Comparison of ENCODE assay signal across 17 cellular contexts in the genomic region with DNA sequence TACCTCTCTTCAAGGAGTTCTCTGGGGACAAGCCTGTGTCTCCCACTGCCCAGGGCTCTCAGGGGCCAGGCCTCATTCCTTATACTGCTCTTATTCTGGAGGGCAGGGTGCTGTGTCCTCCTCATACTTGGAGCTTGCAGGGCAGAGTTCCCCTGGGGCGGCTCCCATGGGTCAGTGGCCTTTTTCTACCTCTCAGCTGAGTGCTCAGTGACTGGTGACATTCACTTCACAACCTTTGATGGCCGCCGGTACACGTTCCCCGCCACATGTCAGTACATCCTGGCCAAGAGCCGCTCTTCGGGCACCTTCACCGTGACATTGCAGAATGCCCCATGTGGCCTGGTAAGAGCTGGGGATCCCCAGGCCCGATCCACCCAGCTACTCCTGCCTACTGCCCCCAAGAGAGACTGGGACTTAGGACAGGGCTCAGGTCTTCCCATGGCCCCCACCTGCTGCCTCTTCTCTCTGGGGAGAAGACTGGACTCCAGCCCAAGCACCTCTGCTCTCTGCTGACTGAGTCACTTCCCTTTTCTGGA. TPM values are rescaled to one million over a fixed set of nuclear protein-coding genes. Genes with fewer than 3 reads are reported as not detected.
A peak's percentile ranks its signal among the peaks of the same experiment; 100 is the strongest.
DNase-seq lines count a peak whose midpoint lies in the region; ATAC-seq and TF ChIP-seq lines count a peak whose summit lies in the region.
"Had no signal": no experiment of that assay in that cellular context is flagged by ENCODE, and none has a peak within 500 bp of the region (broad histone marks: within the 10 kb centered on the region; RNA-seq: fewer than 3 reads in every experiment).

No MANE protein-coding gene starts in this region.

- 90 to 91% methylated on average over 4 to 9 of the region's 9 CpGs for WGBS in endodermal cell (ENCODE audit: insufficient coverage in 1 of 2, insufficient read length in 1 of 2), 2 experiments

- no peaks in the 10 kb centered on the region for H3K36me3 ChIP-seq in endodermal cell (ENCODE audit: control insufficient read depth, insufficient read depth, low read length)
- H3K36me3 ChIP-seq: BLaER1, HAP-1 had no signal

- H3K27ac Mint-ChIP-seq in WTC11 (no peak overlapping the region), endodermal cell (no peak overlapping the region), type B pancreatic cell (no peak overlapping the region), osteocyte (ENCODE audit: unreplicated experiment) (no peak overlapping the region)

- CTCF ChIA-PET in WTC11 (lab: Charles Lee) (interaction anchor here (0.6 to 1.0 kb wide), 3 partner anchors 51 to 205 kb away, joined by 3 to 4 read pairs (median 3); no protein-coding TSS in a partner anchor), RWPE1 (lab: Yijun Ruan, JAX) (no interaction called here)

- TF ChIP-seq CTCF in WTC11 (IDR thresholded peaks at IDR 0.05) (no peak), endodermal cell (conservative IDR thresholded peaks at IDR 0.05) (no peak), type B pancreatic cell (conservative IDR thresholded peaks at IDR 0.05) (no peak), osteocyte (IDR thresholded peaks at IDR 0.05) (no peak), RWPE1 (conservative IDR thresholded peaks at IDR 0.05; ENCODE audit: low read depth) (no peak)

- H3K27ac ChIP-seq in endodermal cell (ENCODE audit: low read depth, low read length) (no peak overlapping the region), RWPE1 (no peak overlapping the region)
- H3K27ac ChIP-seq: 22Rv1, BLaER1 had no signal

- peaks cover 3% of the 10 kb centered on the region for H3K4me1 ChIP-seq in endodermal cell (ENCODE audit: control insufficient read depth, insufficient read depth, low read length)
- H3K4me1 ChIP-seq: HAP-1 had no signal

- H3K9me3 Mint-ChIP-seq in WTC11 (no peaks in the 10 kb centered on the region), endodermal cell (no peaks in the 10 kb centered on the region), type B pancreatic cell (no peaks in the 10 kb centered on the region), osteocyte (ENCODE audit: unreplicated experiment) (no peaks in the 10 kb centered on the region)
- H3K9me3 Mint-ChIP-seq: CD8-positive, alpha-beta memory T cell had no signal

- H3K4me3 Mint-ChIP-seq in WTC11 (no peak overlapping the region), endodermal cell (no peak overlapping the region), type B pancreatic cell (no peak overlapping the region), osteocyte (ENCODE audit: unreplicated experiment) (no peak overlapping the region)
- H3K4me3 Mint-ChIP-seq: CD8-positive, alpha-beta memory T cell had no signal

- H3K4me1 Mint-ChIP-seq in WTC11: no peaks in the 10 kb centered on the region
- H3K4me1 Mint-ChIP-seq in endodermal cell: peaks cover 17% of the 10 kb centered on the region
- H3K4me1 Mint-ChIP-seq in type B pancreatic cell (ENCODE audit: unreplicated experiment): peaks cover 5% of the 10 kb centered on the region
- H3K4me1 Mint-ChIP-seq in osteocyte (ENCODE audit: unreplicated experiment): no peaks in the 10 kb centered on the region
- H3K4me1 Mint-ChIP-seq: CD8-positive, alpha-beta memory T cell had no signal

- no peak overlapping the region for H3K9ac ChIP-seq in endodermal cell (ENCODE audit: extremely low read depth, low read length, poor library complexity, severe bottlenecking)
- H3K9ac ChIP-seq: BLaER1 had no signal

- POLR2A ChIA-PET in WTC11 (lab: Charles Lee): interaction anchor here (1.0 kb wide), 1 partner anchor 10 kb away, joined by 3 read pairs; no protein-coding TSS in a partner anchor
- POLR2A ChIA-PET in RWPE1 (lab: Yijun Ruan, JAX; ENCODE audit: low non-redundant PET): no interaction called here

- no peaks in the 10 kb centered on the region for H3K9me3 ChIP-seq in endodermal cell (ENCODE audit: control insufficient read depth, low read length)
- H3K9me3 ChIP-seq: BLaER1, Caco-2, HAP-1 had no signal

- ATAC-seq in WTC11 (no peak), HG02970 (IDR thresholded peaks at IDR 0.05; ENCODE audit: low FRiP score, unreplicated experiment) (no peak)

- H3K27me3 ChIP-seq in endodermal cell (ENCODE audit: control insufficient read depth, insufficient read depth, low read length, poor library complexity, severe bottlenecking): peaks cover 51% of the 10 kb centered on the region
- H3K27me3 ChIP-seq: BLaER1 had no signal

- DNase-seq in activated CD8-positive, alpha-beta memory T cell treated with anti-CD3 and anti-CD28 coated beads for 24 hours: peak; percentile 26
- no peak for DNase-seq in activated CD8-positive, alpha-beta memory T cell treated with anti-CD3 and anti-CD28 coated beads, Interleukin-2, amount 50 U/mL, for 48 hours
- DNase-seq in WTC11 (ENCODE audit: low spot score) (peak; percentile 7), endodermal cell (peak; percentile 42), type B pancreatic cell (ENCODE audit: extremely low spot score, unreplicated experiment) (peak; percentile 50), osteocyte (ENCODE audit: extremely low spot score, unreplicated experiment) (no peak), RWPE1 (ENCODE audit: low spot score) (no peak)
- DNase-seq: AML-193; CD8-positive, alpha-beta memory T cell; DND-41; GDM1; GOT3 had no signal

- H3K27me3 Mint-ChIP-seq in WTC11 (ENCODE audit: low read depth): no peaks in the 10 kb centered on the region
- H3K27me3 Mint-ChIP-seq in endodermal cell (ENCODE audit: insufficient read depth): peaks cover 58% of the 10 kb centered on the region
- H3K27me3 Mint-ChIP-seq in type B pancreatic cell: peaks cover 15% of the 10 kb centered on the region
- peaks cover 8% of the 10 kb centered on the region for H3K27me3 Mint-ChIP-seq in osteocyte (ENCODE audit: unreplicated experiment)

- H3K4me3 ChIP-seq in endodermal cell (ENCODE audit: low read length): no peak overlapping the region
- H3K4me3 ChIP-seq: BLaER1, HAP-1 had no signal

- H3K36me3 Mint-ChIP-seq in WTC11 (no peaks in the 10 kb centered on the region), endodermal cell (ENCODE audit: low read depth) (no peaks in the 10 kb centered on the region), type B pancreatic cell (no peaks in the 10 kb centered on the region), osteocyte (ENCODE audit: unreplicated experiment) (no peaks in the 10 kb centered on the region)
- H3K36me3 Mint-ChIP-seq: CD8-positive, alpha-beta memory T cell had no signal

TF ChIP-seq in WTC11, 78 proteins besides CTCF, POLR2A, EP300 and RAD21 (continues in another document):
- TF ChIP-seq SMAD3 (CRISPR knock-in tag; IDR thresholded peaks at IDR 0.05; ENCODE audit: borderline replicate concordance) (no peak), SMAD4 (CRISPR knock-in tag; IDR thresholded peaks at IDR 0.05) (no peak), ZNF671 (CRISPR knock-in tag; IDR thresholded peaks at IDR 0.05) (no peak), NR2C2 (CRISPR knock-in tag; IDR thresholded peaks at IDR 0.05) (no peak), NR3C1 (CRISPR knock-in tag; conservative IDR thresholded peaks at IDR 0.05; ENCODE audit: low read depth) (no peak)
- TF ChIP-seq, protein P1, sequence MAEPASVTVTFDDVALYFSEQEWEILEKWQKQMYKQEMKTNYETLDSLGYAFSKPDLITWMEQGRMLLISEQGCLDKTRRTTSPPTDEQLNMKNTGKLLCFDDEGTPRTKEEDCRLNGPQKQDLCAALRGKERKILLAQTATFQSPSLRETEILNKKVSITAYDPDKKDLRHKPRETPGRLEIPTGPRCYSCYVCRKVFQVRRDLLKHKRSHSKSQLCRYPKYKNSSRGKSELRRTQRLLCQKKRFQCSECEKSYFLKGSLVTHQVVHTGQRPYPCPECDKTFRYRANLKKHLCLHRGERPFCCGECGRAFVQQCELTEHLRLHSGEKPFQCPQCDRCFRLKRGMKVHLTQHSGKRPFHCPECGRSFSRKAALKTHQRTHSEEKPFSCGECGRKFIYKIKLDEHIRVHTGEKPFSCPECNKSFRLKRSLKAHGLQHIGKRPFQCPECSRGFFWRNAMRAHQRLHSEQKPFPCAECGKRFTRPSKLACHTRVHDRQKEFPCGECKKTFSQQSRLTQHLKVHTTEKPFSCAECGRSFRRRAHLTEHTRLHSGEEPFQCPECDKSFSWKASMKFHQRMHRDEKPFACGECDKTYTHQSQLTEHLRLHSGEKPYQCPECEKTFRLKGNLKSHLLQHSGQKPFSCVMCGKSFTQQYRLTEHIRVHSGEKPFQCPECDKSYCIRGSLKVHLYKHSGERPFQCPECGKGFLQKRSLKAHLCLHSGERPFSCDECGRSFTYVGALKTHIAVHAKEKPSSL (CRISPR knock-in tag; conservative IDR thresholded peaks at IDR 0.05): no peak
- TF ChIP-seq, protein P2, sequence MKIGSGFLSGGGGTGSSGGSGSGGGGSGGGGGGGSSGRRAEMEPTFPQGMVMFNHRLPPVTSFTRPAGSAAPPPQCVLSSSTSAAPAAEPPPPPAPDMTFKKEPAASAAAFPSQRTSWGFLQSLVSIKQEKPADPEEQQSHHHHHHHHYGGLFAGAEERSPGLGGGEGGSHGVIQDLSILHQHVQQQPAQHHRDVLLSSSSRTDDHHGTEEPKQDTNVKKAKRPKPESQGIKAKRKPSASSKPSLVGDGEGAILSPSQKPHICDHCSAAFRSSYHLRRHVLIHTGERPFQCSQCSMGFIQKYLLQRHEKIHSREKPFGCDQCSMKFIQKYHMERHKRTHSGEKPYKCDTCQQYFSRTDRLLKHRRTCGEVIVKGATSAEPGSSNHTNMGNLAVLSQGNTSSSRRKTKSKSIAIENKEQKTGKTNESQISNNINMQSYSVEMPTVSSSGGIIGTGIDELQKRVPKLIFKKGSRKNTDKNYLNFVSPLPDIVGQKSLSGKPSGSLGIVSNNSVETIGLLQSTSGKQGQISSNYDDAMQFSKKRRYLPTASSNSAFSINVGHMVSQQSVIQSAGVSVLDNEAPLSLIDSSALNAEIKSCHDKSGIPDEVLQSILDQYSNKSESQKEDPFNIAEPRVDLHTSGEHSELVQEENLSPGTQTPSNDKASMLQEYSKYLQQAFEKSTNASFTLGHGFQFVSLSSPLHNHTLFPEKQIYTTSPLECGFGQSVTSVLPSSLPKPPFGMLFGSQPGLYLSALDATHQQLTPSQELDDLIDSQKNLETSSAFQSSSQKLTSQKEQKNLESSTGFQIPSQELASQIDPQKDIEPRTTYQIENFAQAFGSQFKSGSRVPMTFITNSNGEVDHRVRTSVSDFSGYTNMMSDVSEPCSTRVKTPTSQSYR (CRISPR knock-in tag; IDR thresholded peaks at IDR 0.05): no peak

RNA-seq across cellular contexts. Expression of a gene that starts 14.5 kb away (rescaled TPM):
- 1.4 to 3.5 TPM (median 2.1 TPM) in 3 replicates for total RNA-seq in WTC11 (2021)
- total RNA-seq in endodermal cell: under 1 TPM; 0.33 to 0.55 TPM
- polyA plus RNA-seq in endodermal cell (2013, experiment 1 of 2): 0.39 TPM
- polyA plus RNA-seq in endodermal cell (2013, experiment 2 of 2): 0.50 TPM
- 0.21 and 1.5 TPM in 2 replicates for total RNA-seq in type B pancreatic cell (ENCODE audit: low replicate concordance)
- not detected in 2 replicates for total RNA-seq in osteocyte
- total RNA-seq: CD8-positive, alpha-beta memory T cell had no signal
- polyA plus RNA-seq: CD8-positive, alpha-beta memory T cell had no signal

RNA-seq across cellular contexts. Expression of a gene that starts 17.3 kb away (rescaled TPM):
- 3.3 to 3.9 TPM (median 3.7 TPM) in 3 replicates for total RNA-seq in WTC11 (2021)
- total RNA-seq in endodermal cell: 1 to 10 TPM; 1.5 to 2.8 TPM
- 1.00 TPM for polyA plus RNA-seq in endodermal cell (2013, experiment 1 of 2)
- polyA plus RNA-seq in endodermal cell (2013, experiment 2 of 2): 0.99 TPM
- total RNA-seq in type B pancreatic cell (ENCODE audit: low replicate concordance): 21.8 and 30.0 TPM in 2 replicates
- total RNA-seq in osteocyte: not detected in 2 replicates
- total RNA-seq: CD8-positive, alpha-beta memory T cell had no signal
- polyA plus RNA-seq: CD8-positive, alpha-beta memory T cell had no signal

Comparison
In these comparisons a context has a peak if more than half of its experiments do, and no peak if none do; other contexts are left out.
1. DNase-seq: peak in activated CD8-positive, alpha-beta memory T cell treated with anti-CD3 and anti-CD28 coated beads for 24 hours (single experiment), WTC11 (single experiment), endodermal cell (single experiment) and type B pancreatic cell (single experiment); none in activated CD8-positive, alpha-beta memory T cell treated with anti-CD3 and anti-CD28 coated beads, Interleukin-2, amount 50 U/mL, for 48 hours (single experiment), osteocyte (single experiment) and RWPE1 (single experiment).